In the genomic region with DNA sequence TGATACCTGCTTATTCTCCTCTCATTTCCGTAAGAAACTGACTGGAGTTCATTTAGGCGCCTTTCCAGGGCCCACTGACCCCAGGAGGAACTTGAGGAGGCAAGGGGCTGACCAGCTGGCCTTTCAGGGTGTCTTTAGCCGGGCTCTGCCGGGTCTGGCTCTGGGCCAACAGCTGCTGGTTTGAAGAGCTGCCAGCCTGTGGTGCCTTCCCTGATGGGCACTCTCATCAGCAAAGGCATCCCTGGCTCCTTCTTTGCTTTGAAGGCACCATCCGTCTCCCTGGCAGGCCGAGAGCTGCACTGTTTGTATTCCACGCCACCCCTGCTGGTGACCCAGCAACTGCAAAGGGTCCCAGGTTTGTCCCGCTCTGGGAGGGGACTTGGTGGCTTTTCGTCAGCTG, we compare ENCODE assay signal across 10 cellular contexts. TPM values are rescaled to one million over a fixed set of nuclear protein-coding genes. Genes with fewer than 3 reads are reported as not detected.
A peak's percentile ranks its signal among the peaks of the same experiment; 100 is the strongest.
DNase-seq lines count a peak whose midpoint lies in the region; ATAC-seq, FAIRE-seq and TF ChIP-seq lines count a peak whose summit lies in the region.
"Had no signal": no experiment of that assay in that cellular context is flagged by ENCODE, and none has a peak within 500 bp of the region (broad histone marks: within the 10 kb centered on the region; RNA-seq: fewer than 3 reads in every experiment).

No MANE protein-coding gene starts in this region.

- no peak for FAIRE-seq in K562 (lab: Jason Lieb, UNC)
- no peak for FAIRE-seq in pancreas (lab: Jason Lieb, UNC)

- TF ChIP-seq CTCF in K562 (IDR thresholded peaks at IDR 0.05 in 2 of 3, conservative IDR thresholded peaks at IDR 0.05 in 1 of 3; ENCODE audit: insufficient read depth in 2 of 3, low read depth in 1 of 3, low read length in 3 of 3) (no peak), pancreas (IDR thresholded peaks at IDR 0.05) (no peak), GM13976 (IDR thresholded peaks at IDR 0.05; ENCODE audit: borderline replicate concordance, control extremely low read depth, extremely low read depth, insufficient read depth, missing control alignments) (no peak)

- H3K4me2 ChIP-seq in K562 (ENCODE audit: insufficient read depth, low read length): no peak overlapping the region

- H3K36me3 ChIP-seq in K562 (ENCODE audit: control insufficient read depth, insufficient read depth, low read length) (no peaks in the 10 kb centered on the region), pancreas (no peaks in the 10 kb centered on the region)

- H4K20me1 ChIP-seq in K562 (replicated peaks; ENCODE audit: control insufficient read depth, insufficient read depth, low read length): no peaks in the 10 kb centered on the region

- CTCF ChIA-PET in K562 (lab: Yijun Ruan, JAX; ENCODE audit: low intra/inter-chr PET ratio): no interaction called here

- BruUV-seq in K562 (replicated peaks; lab: Mats Ljungman, UMichigan): no TSS peak

- H3K4me1 ChIP-seq in K562 (replicated peaks in 1 of 2; ENCODE audit: control insufficient read depth in 2 of 2, insufficient read depth in 2 of 2, low read length in 2 of 2) (peaks cover 19 to 45% of the 10 kb centered on the region in 2 experiments), pancreas (no peaks in the 10 kb centered on the region)

- TF ChIP-seq EP300 in K562 (IDR thresholded peaks at IDR 0.05; ENCODE audit: low read length): no peak

- POLR2A ChIA-PET in K562 (lab: Yijun Ruan, JAX): no interaction called here

- DNase-seq in DMS53 treated with DMSO at 0.1 percent for 48 hours (lab: John Stamatoyannopoulos, UW; ENCODE audit: unreplicated experiment) (peak; percentile 85), M059J (ENCODE audit: low read depth) (peak; percentile 12), K562 (ENCODE audit: extremely low read depth in 1 of 4, low spot score in 3 of 4) (no peak), pancreas (peak in 5 of 6 donors; percentile 30 to 85 (median 68)), ecto neural progenitor cell (ENCODE audit: low spot score) (no peak), NCI-H187 (lab: John Stamatoyannopoulos, UW) (no peak), GM13976 (ENCODE audit: low spot score) (no peak)
- DNase-seq: activated CD8-positive, alpha-beta memory T cell treated with anti-CD3 and anti-CD28 coated beads for 24 hours; T-cell had no signal

- no peaks in the 10 kb centered on the region for H3K9me1 ChIP-seq in K562 (ENCODE audit: control insufficient read depth, insufficient read depth, low read length)

- H3K27me3 ChIP-seq in K562 (ENCODE audit: control insufficient read depth in 2 of 2, insufficient read depth in 2 of 2, low read length in 2 of 2): no peaks in the 10 kb centered on the region
- peaks cover 0 to 10% (median 0%) of the 10 kb centered on the region in 4 donors for H3K27me3 ChIP-seq in pancreas

- no peaks in the 10 kb centered on the region for H3K79me2 ChIP-seq in K562 (ENCODE audit: control insufficient read depth, insufficient read depth, low read length)

- TF ChIP-seq RAD21 in K562 (CRISPR knock-in tag; conservative IDR thresholded peaks at IDR 0.05 in 1 of 2, IDR thresholded peaks at IDR 0.05 in 1 of 2): no peak

- in situ Hi-C loops in K562 (cut with MboI): no loop called here
- in situ Hi-C loops in GM13976 (cut with MboI; ENCODE audit: low sequenced_read_pairs, unreplicated experiment): no loop called here

- no peak overlapping the region for H3K4me3 ChIP-seq in K562
- no peak overlapping the region for H3K4me3 ChIP-seq in pancreas

- no peak overlapping the region for H3K27ac ChIP-seq in K562 (ENCODE audit: extremely low read depth, low read depth, low read length)
- no peak overlapping the region for H3K27ac ChIP-seq in pancreas

- H3K9ac ChIP-seq in K562 (ENCODE audit: insufficient read depth in 1 of 2, low read depth in 2 of 2, low read length in 2 of 2): 0 out of 4 replicates have a peak overlapping the region, but pooled peaks of 1 of the 2 experiments have one; percentile 35

- H2AFZ ChIP-seq in K562 (ENCODE audit: low read depth, low read length): no peak overlapping the region

- H3K9me3 ChIP-seq in K562 (replicated peaks; ENCODE audit: control insufficient read depth, insufficient read depth, low read depth, low read length) (no peaks in the 10 kb centered on the region), pancreas (no peaks in the 10 kb centered on the region)

- ATAC-seq in K562 (no peak), pancreas (peak in 3 of 4 donors; percentile 22 to 64 (median 55)), GM18907 (IDR thresholded peaks at IDR 0.05; ENCODE audit: unreplicated experiment) (no peak)
- ATAC-seq: T-cell had no signal

- TF ChIP-seq POLR2A in K562 (conservative IDR thresholded peaks at IDR 0.05): no peak

- 60% methylated on average over 5 of the region's 9 CpGs for WGBS in K562 (ENCODE audit: insufficient coverage, low coverage, missing lambda C conversion rate)
- 41 to 42% methylated on average over 8 to 9 of the region's 9 CpGs for WGBS in pancreas, 2 donors

- intact Hi-C loops in K562 (cut with micrococcal nuclease) (no loop called here), pancreas (cut with DNase I) (no loop called here)

TF ChIP-seq in K562, 482 proteins besides CTCF, POLR2A, EP300 and RAD21:
- TF ChIP-seq RCOR1 (IDR thresholded peaks at IDR 0.05; ENCODE audit: borderline replicate concordance in 1 of 2, low read depth in 2 of 2, low read length in 2 of 2) (no peak), NFIC (IDR thresholded peaks at IDR 0.05) (peak; percentile 84)

RNA-seq across cellular contexts. Expression of a gene that starts 42.0 kb away (rescaled TPM):
- total RNA-seq in M059J (2014; rRNA removed; shearing (Covaris generic)): not detected in 2 replicates
- 0.25 and 0.62 TPM in 2 replicates for total RNA-seq in K562 (2011; cell fraction: chromatin; rRNA removed; ENCODE audit: low replicate concordance)
- total RNA-seq in K562 (2011; cell fraction: nucleolus; rRNA removed): 0.39 and 0.50 TPM in 2 replicates
- total RNA-seq in K562 (2011; cell fraction: nucleoplasm; rRNA removed): 0.23 and 0.37 TPM in 2 replicates
- total RNA-seq in K562 (2014; rRNA removed): 0.04 and 0.14 TPM in 2 replicates
- not detected in 2 replicates for total RNA-seq in K562 (2014; rRNA removed; fragmentation: Illumina TruSeq; extraction: Trizol)
- total RNA-seq in K562 (2015; rRNA removed; fragmentation: Illumina TruSeq; extraction: Trizol): under 0.01 and 0.04 TPM in 2 replicates
- total RNA-seq in K562 (2021): 0.07 and 0.11 TPM in 2 replicates
- polyA plus RNA-seq in K562 (2011; rRNA removed): 0.11 and 0.25 TPM in 2 replicates
- polyA plus RNA-seq in K562 (2011; cell fraction: cytosol; rRNA removed): 0.04 and 0.24 TPM in 2 replicates
- polyA plus RNA-seq in K562 (2011; cell fraction: nucleus; rRNA removed): 0.63 and 1.0 TPM in 2 replicates
- polyA plus RNA-seq in K562 (2012): 0.09 and 0.14 TPM in 2 replicates
- polyA plus RNA-seq in K562 (2014; fragmentation: Illumina TruSeq; extraction: Trizol): 0.04 TPM in 1 of 2 replicates, not detected in the other
- not detected for polyA plus RNA-seq in K562 (2014; fragmentation: Nextera tagmentation; extraction: Ambion mirVana)
- polyA plus RNA-seq in K562 (2014; rRNA removed): 0.04 and 0.15 TPM in 2 replicates
- polyA minus RNA-seq in K562 (2011; rRNA and poly(A)+ RNA removed): 0.07 TPM in 1 of 2 replicates, not detected in the other
- polyA minus RNA-seq in K562 (2011; cell fraction: cytosol; rRNA and poly(A)+ RNA removed): 0.38 TPM in 1 of 2 replicates, not detected in the other
- 0.40 and 0.56 TPM in 2 replicates for polyA minus RNA-seq in K562 (2011; cell fraction: nucleus; rRNA and poly(A)+ RNA removed)
- total RNA-seq in pancreas: 1 to 10 TPM in 3 of 6 donors, under 1 TPM in 3; 0.16 to 1.6 (median 0.99) TPM
- 10 to 100 TPM in 1 of 2 donors, 1 to 10 TPM in 1; 1.9 to 10.1 TPM for polyA plus RNA-seq in pancreas

Comparison
In these comparisons a context has a peak if more than half of its experiments do, and no peak if none do; other contexts are left out.
1. DNase-seq: peak in DMS53 treated with DMSO at 0.1 percent for 48 hours (single experiment), M059J (single experiment) and pancreas (5 of 6); none in K562 (0 of 4), ecto neural progenitor cell (single experiment), NCI-H187 (0 of 2) and GM13976 (single experiment).
2. ATAC-seq: peak in pancreas (3 of 4); none in K562 (single experiment) and GM18907 (single experiment).